ENCODE assay signal across 25 cellular contexts in the genomic region with DNA sequence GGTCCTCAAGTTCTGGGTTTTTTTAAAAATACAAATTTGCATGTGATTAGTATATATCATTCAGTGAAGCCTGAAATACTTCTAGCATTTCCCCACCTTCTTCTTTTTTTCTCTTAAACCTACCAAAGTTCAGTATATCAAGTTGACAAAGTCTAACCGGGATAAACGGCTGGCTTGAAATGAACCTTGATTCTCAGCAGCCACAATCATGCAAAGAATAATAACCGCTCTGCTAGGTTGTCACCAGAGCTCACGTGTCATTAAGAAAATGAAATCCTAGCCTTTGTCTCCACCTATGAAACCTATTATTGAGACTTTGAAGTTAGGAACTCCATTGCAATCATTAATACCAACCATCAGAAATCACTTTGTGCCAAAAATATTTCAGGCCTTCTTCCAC.
"Had no signal": no experiment of that assay in that cellular context is flagged by ENCODE, and none has a peak within 500 bp of the region (broad histone marks: within the 10 kb centered on the region; RNA-seq: fewer than 3 reads in every experiment).

No MANE protein-coding gene starts in this region.

- H3K4me1 Mint-ChIP-seq: stimulated activated effector memory CD8-positive, alpha-beta T cell treated with anti-CD3 and anti-CD28 coated beads, Interleukin-12 subunit alpha, Interleukin-12 subunit beta, amount 100 ng/mL, for 72 hours had no signal

- ATAC-seq: foreskin keratinocyte; gastroesophageal sphincter; heart left ventricle; left ventricle myocardium superior; lower lobe of right lung; natural killer cell treated with Interleukin-12 subunit alpha and Interleukin-12 subunit beta and Interleukin-15 and Interleukin-18, amount 100 ng/mL, for 72 hours; sciatic nerve; stimulated activated effector memory CD8-positive, alpha-beta T cell treated with anti-CD3 and anti-CD28 coated beads, Interleukin-12 subunit alpha, Interleukin-12 subunit beta, amount 100 ng/mL, for 72 hours had no signal

- H3K27me3 ChIP-seq: esophagus muscularis mucosa, foreskin keratinocyte, gastroesophageal sphincter, heart left ventricle, hepatocyte, neural progenitor cell, right atrium auricular region, testis, tibial artery had no signal

- H3K27ac Mint-ChIP-seq: natural killer cell treated with Interleukin-12 subunit alpha and Interleukin-12 subunit beta and Interleukin-15 and Interleukin-18, amount 100 ng/mL, for 72 hours; neural progenitor cell; stimulated activated effector memory CD8-positive, alpha-beta T cell treated with anti-CD3 and anti-CD28 coated beads, Interleukin-12 subunit alpha, Interleukin-12 subunit beta, amount 100 ng/mL, for 72 hours; type B pancreatic cell had no signal

- H3K4me3 Mint-ChIP-seq: natural killer cell treated with Interleukin-12 subunit alpha and Interleukin-12 subunit beta and Interleukin-15 and Interleukin-18, amount 100 ng/mL, for 72 hours; neural progenitor cell; stimulated activated effector memory CD8-positive, alpha-beta T cell treated with anti-CD3 and anti-CD28 coated beads, Interleukin-12 subunit alpha, Interleukin-12 subunit beta, amount 100 ng/mL, for 72 hours; type B pancreatic cell had no signal

- H3K27ac ChIP-seq: dorsolateral prefrontal cortex, esophagus muscularis mucosa, foreskin keratinocyte, gastroesophageal sphincter, hepatocyte, lower lobe of right lung, neural progenitor cell, prostate gland, right atrium auricular region, testis, tibial artery had no signal

- H3K9ac ChIP-seq: neural progenitor cell had no signal

- FAIRE-seq: endothelial cell of umbilical vein, kidney had no signal

- H3K4me1 ChIP-seq: foreskin keratinocyte, gastroesophageal sphincter, prostate gland, testis had no signal

- H3K36me3 ChIP-seq: esophagus muscularis mucosa, gastroesophageal sphincter, heart left ventricle, lower lobe of right lung, neural progenitor cell, prostate gland, right atrium auricular region, tibial artery had no signal

- DNase-seq: cerebellar nuclear complex; dorsolateral prefrontal cortex; effector CD8-positive, alpha-beta T cell; foreskin keratinocyte; heart left ventricle; kidney; left ventricle myocardium superior; lower lobe of right lung; stimulated activated CD4-positive, alpha-beta T cell treated with anti-CD3 and anti-CD28 coated beads, Interleukin-2, amount 100 ng/mL, for 24 hours; stimulated activated CD4-positive, alpha-beta T cell treated with anti-CD3 and anti-CD28 coated beads, Interleukin-4, amount 100 ng/mL, for 24 hours; stimulated activated naive CD4-positive, alpha-beta T cell treated with Interleukin-2 at 50 U/mL for 16 hours; substantia nigra; testis; tibial artery had no signal

- H3K9me3 ChIP-seq: esophagus muscularis mucosa, gastroesophageal sphincter, heart left ventricle, lower lobe of right lung, prostate gland, right atrium auricular region, testis, tibial artery had no signal

- H3K4me3 ChIP-seq: dorsolateral prefrontal cortex, esophagus muscularis mucosa, gastroesophageal sphincter, heart left ventricle, hepatocyte, lower lobe of right lung, neural progenitor cell, prostate gland, right atrium auricular region, testis, tibial artery had no signal

- H3K36me3 Mint-ChIP-seq: natural killer cell treated with Interleukin-12 subunit alpha and Interleukin-12 subunit beta and Interleukin-15 and Interleukin-18, amount 100 ng/mL, for 72 hours; neural progenitor cell; stimulated activated effector memory CD8-positive, alpha-beta T cell treated with anti-CD3 and anti-CD28 coated beads, Interleukin-12 subunit alpha, Interleukin-12 subunit beta, amount 100 ng/mL, for 72 hours; type B pancreatic cell had no signal

- H3K9me3 Mint-ChIP-seq: natural killer cell treated with Interleukin-12 subunit alpha and Interleukin-12 subunit beta and Interleukin-15 and Interleukin-18, amount 100 ng/mL, for 72 hours; neural progenitor cell; stimulated activated effector memory CD8-positive, alpha-beta T cell treated with anti-CD3 and anti-CD28 coated beads, Interleukin-12 subunit alpha, Interleukin-12 subunit beta, amount 100 ng/mL, for 72 hours; type B pancreatic cell had no signal
